9 cellular contexts compared by ENCODE assay signal in the genomic region with DNA sequence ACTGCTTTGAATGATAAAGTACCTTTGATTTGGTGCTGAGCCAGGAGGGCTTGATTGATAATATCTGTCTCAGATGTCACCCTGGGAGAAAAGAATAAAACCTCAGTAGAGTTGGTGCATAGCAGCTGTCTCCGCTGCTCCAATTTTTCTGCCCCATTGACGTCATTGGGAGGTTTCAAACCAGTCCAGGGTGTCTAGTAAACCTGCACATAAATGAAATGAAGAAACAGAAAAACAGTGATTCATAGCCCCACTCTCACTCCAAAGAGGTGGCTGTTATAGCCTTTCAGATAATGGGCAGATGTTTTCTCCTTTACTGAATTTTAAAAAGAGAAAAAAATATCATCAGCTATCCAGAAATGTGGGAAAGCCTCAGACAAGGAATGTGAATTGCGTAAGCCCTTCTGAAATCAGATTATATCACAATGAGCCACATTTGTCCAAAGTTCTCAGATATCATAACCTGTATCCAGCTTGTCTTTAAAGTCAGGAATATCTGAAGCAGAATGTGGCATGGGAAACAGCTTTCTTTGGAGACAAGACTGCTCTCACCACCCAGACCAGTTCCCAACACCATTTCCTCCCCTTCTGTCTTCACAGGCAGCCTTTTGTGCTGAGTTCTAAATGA.
A peak's percentile ranks its signal among the peaks of the same experiment; 100 is the strongest.
DNase-seq lines count a peak whose midpoint lies in the region; ATAC-seq and TF ChIP-seq lines count a peak whose summit lies in the region.
"Had no signal": no experiment of that assay in that cellular context is flagged by ENCODE, and none has a peak within 500 bp of the region (broad histone marks: within the 10 kb centered on the region; RNA-seq: fewer than 3 reads in every experiment).

No MANE protein-coding gene starts in this region.

- peak overlapping the region in 7 of 9 donors; percentile 7 to 81 (median 49) for H3K27ac Mint-ChIP-seq in naive thymus-derived CD4-positive, alpha-beta T cell

- no peaks in the 10 kb centered on the region for H3K9me3 ChIP-seq in AG04450 (ENCODE audit: control insufficient read depth, insufficient read depth, low read length)
- no peaks in the 10 kb centered on the region for H3K9me3 ChIP-seq in naive thymus-derived CD4-positive, alpha-beta T cell (ENCODE audit: control insufficient read depth in 2 of 3, low read length in 3 of 3)

- peaks cover 0 to 27% (median 0%) of the 10 kb centered on the region in 5 donors for H3K36me3 Mint-ChIP-seq in naive thymus-derived CD4-positive, alpha-beta T cell

- H3K4me3 ChIP-seq in AG04450 (ENCODE audit: low read depth, low read length), result no peak overlapping the region
- H3K4me3 ChIP-seq in naive thymus-derived CD4-positive, alpha-beta T cell (ENCODE audit: low read length), result no peak overlapping the region

- no peak overlapping the region for H3K27ac ChIP-seq in AG04450 (ENCODE audit: low read depth, low read length)
- H3K27ac ChIP-seq in naive thymus-derived CD4-positive, alpha-beta T cell (ENCODE audit: low read depth, low read length), result no peak overlapping the region

- DNase-seq in AG04450 (ENCODE audit: low read depth, low spot score) (peak; percentile 57), NCI-H1694 (lab: John Stamatoyannopoulos, UW) (peak; percentile 34), amniotic stem cell (lab: John Stamatoyannopoulos, UW) (no peak)
- peak; percentile 21 for DNase-seq in activated naive CD4-positive, alpha-beta T cell treated with Interleukin-2 at 50 U/mL for 16 hours
- peak in 8 of 9 donors; percentile 15 to 69 (median 40) for DNase-seq in naive thymus-derived CD4-positive, alpha-beta T cell
- DNase-seq: NCI-H526 had no signal

- POLR2A ChIA-PET in AG04450 (lab: Yijun Ruan, JAX), result no interaction called here
- POLR2A ChIA-PET in naive thymus-derived CD4-positive, alpha-beta T cell (lab: Charles Lee), result interaction anchor here (1.1 kb wide), 1 partner anchor 23 kb away, joined by 3 read pairs; no protein-coding TSS in a partner anchor

- H3K27me3 ChIP-seq in AG04450 (ENCODE audit: control insufficient read depth, insufficient read depth, low read length), result no peaks in the 10 kb centered on the region
- no peaks in the 10 kb centered on the region for H3K27me3 ChIP-seq in naive thymus-derived CD4-positive, alpha-beta T cell (ENCODE audit: control insufficient read depth in 2 of 2, insufficient read depth in 2 of 2, low read length in 2 of 2)

- H3K4me1 Mint-ChIP-seq in naive thymus-derived CD4-positive, alpha-beta T cell, result peaks cover 0 to 35% (median 22%) of the 10 kb centered on the region in 7 donors

- peaks cover 0 to 10% of the 10 kb centered on the region in 2 donors for H3K4me1 ChIP-seq in naive thymus-derived CD4-positive, alpha-beta T cell (ENCODE audit: control insufficient read depth in 2 of 2, insufficient read depth in 2 of 2, low read length in 2 of 2)

- peaks cover 0 to 10% (median 0%) of the 10 kb centered on the region in 11 donors for H3K9me3 Mint-ChIP-seq in naive thymus-derived CD4-positive, alpha-beta T cell

- intact Hi-C loops in naive thymus-derived CD4-positive, alpha-beta T cell (cut with micrococcal nuclease), result loop anchor here in 1 of 2 donors (2.0 to 5.0 kb wide), 4 partner anchors 35 to 265 kb away; no protein-coding TSS in a partner anchor

- TF ChIP-seq CTCF in AG04450 (IDR thresholded peaks at IDR 0.05; ENCODE audit: low read depth, low read length), result no peak

- CTCF ChIA-PET in AG04450 (lab: Charles Lee), result interaction anchor here (0.6 to 1.5 kb wide), 3 partner anchors 39 to 260 kb away, joined by 3 to 6 read pairs (median 4); no protein-coding TSS in a partner anchor
- CTCF ChIA-PET in naive thymus-derived CD4-positive, alpha-beta T cell (lab: Charles Lee), result interaction anchor here (1.0 kb wide), 1 partner anchor 59 kb away, joined by 3 read pairs; no protein-coding TSS in a partner anchor

- peaks cover 0 to 3% (median 0%) of the 10 kb centered on the region in 5 donors for H3K27me3 Mint-ChIP-seq in naive thymus-derived CD4-positive, alpha-beta T cell

- H3K4me3 Mint-ChIP-seq in naive thymus-derived CD4-positive, alpha-beta T cell, result peak overlapping the region in 5 of 10 donors; percentile 8 to 73 (median 24)

- ATAC-seq in naive thymus-derived CD4-positive, alpha-beta T cell, result peak; percentile 82
- no peak for ATAC-seq in HG03095 (IDR thresholded peaks at IDR 0.05; ENCODE audit: unreplicated experiment)
- ATAC-seq in GM21528 (IDR thresholded peaks at IDR 0.05; ENCODE audit: low FRiP score, unreplicated experiment), result no peak
- ATAC-seq in GM19452 (IDR thresholded peaks at IDR 0.05; ENCODE audit: unreplicated experiment), result no peak

- H3K36me3 ChIP-seq in naive thymus-derived CD4-positive, alpha-beta T cell (ENCODE audit: control insufficient read depth in 2 of 3, insufficient read depth in 3 of 3, low read length in 3 of 3), result no peaks in the 10 kb centered on the region
